Comparison of ENCODE assay signal across 12 cellular contexts in genomic region chr10:6215683-6216484, GRCh38.
"Had no signal": no experiment of that assay in that cellular context is flagged by ENCODE, and none has a peak within 500 bp of the region (broad histone marks: within the 10 kb centered on the region; RNA-seq: fewer than 3 reads in every experiment).

No MANE protein-coding gene starts in this region.

- H3K9ac ChIP-seq: neural progenitor cell had no signal

- H3K36me3 ChIP-seq: WERI-Rb-1 had no signal

- H3K27me3 ChIP-seq: foreskin keratinocyte, neural progenitor cell had no signal

- H3K27ac ChIP-seq: foreskin keratinocyte, neural progenitor cell, WERI-Rb-1 had no signal

- DNase-seq: activated CD4-positive, alpha-beta T cell treated with anti-CD3 and anti-CD28 coated beads for 4 hours; activated naive CD4-positive, alpha-beta T cell treated with anti-CD3 and anti-CD28 coated beads, Interleukin-2, amount 10 ng/mL, durations not matched to agents 7 days and 5 days; left cardiac atrium; stimulated activated CD4-positive, alpha-beta T cell treated with anti-CD3 and anti-CD28 coated beads, Interleukin-2, amount 100 ng/mL, for 48 hours; stimulated activated naive CD4-positive, alpha-beta T cell; substantia nigra; WERI-Rb-1 had no signal

- FAIRE-seq: colon, endothelial cell of umbilical vein had no signal

- H3K4me2 ChIP-seq: neural progenitor cell had no signal

- ATAC-seq: foreskin keratinocyte, left cardiac atrium had no signal

- H3K4me3 ChIP-seq: lung, neural progenitor cell had no signal

- H2AFZ ChIP-seq: neural progenitor cell had no signal
